In the genomic region with DNA sequence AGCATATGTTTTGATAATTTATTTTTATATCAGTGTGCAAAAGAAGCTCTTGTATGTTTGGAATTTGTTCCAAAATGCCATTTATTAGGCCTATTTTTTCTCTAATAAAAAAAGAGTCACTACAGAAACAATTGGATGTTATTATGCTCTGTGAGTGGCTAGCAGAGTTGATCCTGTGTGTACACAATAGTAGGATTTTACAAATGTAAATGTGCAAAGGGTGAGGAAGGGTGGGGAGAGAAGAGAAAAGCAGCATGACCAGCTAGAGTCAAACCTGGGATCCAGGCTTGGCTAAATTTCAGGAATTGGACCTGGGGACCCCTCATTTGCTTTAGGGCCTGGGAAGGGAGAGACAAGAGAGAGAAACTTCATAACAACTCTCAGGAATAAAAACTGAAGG, we compare ENCODE assay signal across 15 cellular contexts. TPM values are rescaled to one million over a fixed set of nuclear protein-coding genes. Genes with fewer than 3 reads are reported as not detected.
DNase-seq lines count a peak whose midpoint lies in the region; ATAC-seq and TF ChIP-seq lines count a peak whose summit lies in the region.
"Had no signal": no experiment of that assay in that cellular context is flagged by ENCODE, and none has a peak within 500 bp of the region (broad histone marks: within the 10 kb centered on the region; RNA-seq: fewer than 3 reads in every experiment).

No MANE protein-coding gene starts in this region.

- H3K27me3 Mint-ChIP-seq in WTC11 (ENCODE audit: low read depth), result no peaks in the 10 kb centered on the region
- H3K27me3 Mint-ChIP-seq in naive thymus-derived CD4-positive, alpha-beta T cell, result no peaks in the 10 kb centered on the region
- no peaks in the 10 kb centered on the region for H3K27me3 Mint-ChIP-seq in activated CD4-positive, alpha-beta memory T cell treated with anti-CD3 and anti-CD28 coated beads for 36 hours

- H3K36me3 ChIP-seq in cardiac muscle cell (no peaks in the 10 kb centered on the region), left ventricle myocardium inferior (no peaks in the 10 kb centered on the region)
- no peaks in the 10 kb centered on the region for H3K36me3 ChIP-seq in naive thymus-derived CD4-positive, alpha-beta T cell (ENCODE audit: control insufficient read depth in 2 of 3, insufficient read depth in 3 of 3, low read length in 3 of 3)

- H3K4me1 ChIP-seq in cardiac muscle cell (ENCODE audit: low read depth) (no peaks in the 10 kb centered on the region), left ventricle myocardium inferior (no peaks in the 10 kb centered on the region)
- H3K4me1 ChIP-seq in naive thymus-derived CD4-positive, alpha-beta T cell (ENCODE audit: control insufficient read depth in 2 of 2, insufficient read depth in 2 of 2, low read length in 2 of 2), result no peaks in the 10 kb centered on the region

- H3K27ac ChIP-seq in cardiac muscle cell (peak overlapping the region; percentile 61), left ventricle myocardium inferior (replicated peaks) (no peak overlapping the region)
- no peak overlapping the region for H3K27ac ChIP-seq in naive thymus-derived CD4-positive, alpha-beta T cell (ENCODE audit: low read depth, low read length)

- peaks cover 23% of the 10 kb centered on the region for H3K4me1 Mint-ChIP-seq in WTC11
- H3K4me1 Mint-ChIP-seq in naive thymus-derived CD4-positive, alpha-beta T cell, result peaks cover 0 to 4% (median 0%) of the 10 kb centered on the region in 7 donors
- H3K4me1 Mint-ChIP-seq in activated CD4-positive, alpha-beta memory T cell treated with anti-CD3 and anti-CD28 coated beads for 36 hours (ENCODE audit: low read depth), result no peaks in the 10 kb centered on the region

- no peak overlapping the region for H3K27ac Mint-ChIP-seq in WTC11
- H3K27ac Mint-ChIP-seq in naive thymus-derived CD4-positive, alpha-beta T cell, result peak overlapping the region in 5 of 9 donors; percentile 7 to 74 (median 39)
- H3K27ac Mint-ChIP-seq in activated CD4-positive, alpha-beta memory T cell treated with anti-CD3 and anti-CD28 coated beads for 36 hours, result no peak overlapping the region

- H3K9me3 ChIP-seq in cardiac muscle cell (ENCODE audit: low read depth) (no peaks in the 10 kb centered on the region), left ventricle myocardium inferior (replicated peaks) (no peaks in the 10 kb centered on the region)
- no peaks in the 10 kb centered on the region for H3K9me3 ChIP-seq in naive thymus-derived CD4-positive, alpha-beta T cell (ENCODE audit: control insufficient read depth in 2 of 3, low read length in 3 of 3)

- intact Hi-C loops in left ventricle myocardium inferior (cut with micrococcal nuclease), result no loop called here
- intact Hi-C loops in naive thymus-derived CD4-positive, alpha-beta T cell (cut with micrococcal nuclease), result no loop called here
- intact Hi-C loops in activated CD4-positive, alpha-beta memory T cell treated with anti-CD3 and anti-CD28 coated beads for 36 hours (cut with micrococcal nuclease), result no loop called here

- TF ChIP-seq CTCF in cardiac muscle cell (IDR thresholded peaks at IDR 0.05; ENCODE audit: low read depth, low read length) (no peak), left ventricle myocardium inferior (IDR thresholded peaks at IDR 0.05; ENCODE audit: borderline replicate concordance) (no peak), WTC11 (IDR thresholded peaks at IDR 0.05) (no peak)

- peak; percentile 30 for ATAC-seq in WTC11
- ATAC-seq in naive thymus-derived CD4-positive, alpha-beta T cell, result no peak
- ATAC-seq in HG02885 (IDR thresholded peaks at IDR 0.05; ENCODE audit: poor library complexity, unreplicated experiment), result no peak
- no peak for ATAC-seq in GM21447 (IDR thresholded peaks at IDR 0.05; ENCODE audit: unreplicated experiment)
- ATAC-seq: K562 had no signal

- POLR2A ChIA-PET in WTC11 (lab: Charles Lee), result no interaction called here
- POLR2A ChIA-PET in naive thymus-derived CD4-positive, alpha-beta T cell (lab: Charles Lee), result interaction anchor here (0.6 kb wide), 1 partner anchor 10 kb away, joined by 3 read pairs; no protein-coding TSS in a partner anchor
- POLR2A ChIA-PET in activated CD4-positive, alpha-beta memory T cell treated with anti-CD3 and anti-CD28 coated beads for 36 hours (lab: Charles Lee), result no interaction called here

- H3K4me3 ChIP-seq in cardiac muscle cell, result no peak overlapping the region
- H3K4me3 ChIP-seq in left ventricle myocardium inferior, result no peak overlapping the region
- no peak overlapping the region for H3K4me3 ChIP-seq in naive thymus-derived CD4-positive, alpha-beta T cell (ENCODE audit: low read length)
- H3K4me3 ChIP-seq: K562 had no signal

- DNase-seq in cardiac muscle cell (ENCODE audit: low read depth in 1 of 2, low spot score in 1 of 2), result no peak
- DNase-seq in left ventricle myocardium inferior, result no peak
- no peak for DNase-seq in WTC11 (ENCODE audit: low spot score)
- no peak for DNase-seq in naive thymus-derived CD4-positive, alpha-beta T cell
- no peak for DNase-seq in activated CD4-positive, alpha-beta memory T cell treated with anti-CD3 and anti-CD28 coated beads for 36 hours
- no peak for DNase-seq in GOT3 (lab: John Stamatoyannopoulos, UW)
- DNase-seq: C1 segment of cervical spinal cord, NCI-H1048, NCI-H146, NCI-H345, NCI-H774, RPMI8226 had no signal

- CTCF ChIA-PET in WTC11 (lab: Charles Lee), result no interaction called here
- CTCF ChIA-PET in naive thymus-derived CD4-positive, alpha-beta T cell (lab: Charles Lee), result no interaction called here
- CTCF ChIA-PET in activated CD4-positive, alpha-beta memory T cell treated with anti-CD3 and anti-CD28 coated beads for 36 hours (lab: Charles Lee), result no interaction called here

- H3K4me3 Mint-ChIP-seq in WTC11, result no peak overlapping the region
- H3K4me3 Mint-ChIP-seq in naive thymus-derived CD4-positive, alpha-beta T cell, result no peak overlapping the region
- no peak overlapping the region for H3K4me3 Mint-ChIP-seq in activated CD4-positive, alpha-beta memory T cell treated with anti-CD3 and anti-CD28 coated beads for 36 hours

- H3K9me3 Mint-ChIP-seq in WTC11, result no peaks in the 10 kb centered on the region
- no peaks in the 10 kb centered on the region for H3K9me3 Mint-ChIP-seq in naive thymus-derived CD4-positive, alpha-beta T cell
- H3K9me3 Mint-ChIP-seq in activated CD4-positive, alpha-beta memory T cell treated with anti-CD3 and anti-CD28 coated beads for 36 hours, result no peaks in the 10 kb centered on the region

- H3K27me3 ChIP-seq in cardiac muscle cell, result no peaks in the 10 kb centered on the region
- H3K27me3 ChIP-seq in left ventricle myocardium inferior (ENCODE audit: low read depth), result no peaks in the 10 kb centered on the region
- no peaks in the 10 kb centered on the region for H3K27me3 ChIP-seq in naive thymus-derived CD4-positive, alpha-beta T cell (ENCODE audit: control insufficient read depth in 2 of 2, insufficient read depth in 2 of 2, low read length in 2 of 2)

- H3K36me3 Mint-ChIP-seq in WTC11, result no peaks in the 10 kb centered on the region
- H3K36me3 Mint-ChIP-seq in naive thymus-derived CD4-positive, alpha-beta T cell, result peaks cover 0 to 3% (median 0%) of the 10 kb centered on the region in 5 donors
- no peaks in the 10 kb centered on the region for H3K36me3 Mint-ChIP-seq in activated CD4-positive, alpha-beta memory T cell treated with anti-CD3 and anti-CD28 coated beads for 36 hours

TF ChIP-seq in WTC11, 78 proteins besides CTCF, POLR2A, EP300 and RAD21 (continues in another document):
- no peak for TF ChIP-seq ZNF396 (CRISPR knock-in tag; IDR thresholded peaks at IDR 0.05; ENCODE audit: borderline replicate concordance)
- TF ChIP-seq CBFB (CRISPR knock-in tag; IDR thresholded peaks at IDR 0.05; ENCODE audit: low read depth), result no peak
- no peak for TF ChIP-seq FOXP4 (CRISPR knock-in tag; IDR thresholded peaks at IDR 0.05)

RNA-seq across cellular contexts. Expression of gene SEMA3A, which starts 32.5 kb away (rescaled TPM):
- 35.9 and 37.3 TPM in 2 replicates for total RNA-seq in cardiac muscle cell
- polyA plus RNA-seq in cardiac muscle cell, result 33.5 and 34.1 TPM in 2 replicates
- 1.9 TPM for total RNA-seq in left ventricle myocardium inferior
- 29.2 to 33.3 TPM (median 32.2 TPM) in 3 replicates for total RNA-seq in WTC11 (2021)
- 1 to 10 TPM in 4 of 5 experiments, under 1 TPM in 1; 0.29 to 3.0 (median 1.6) TPM for total RNA-seq in naive thymus-derived CD4-positive, alpha-beta T cell
- under 1 TPM; 0.37 to 0.67 TPM for polyA plus RNA-seq in naive thymus-derived CD4-positive, alpha-beta T cell
- under 1 TPM; 0.59 to 0.75 TPM for total RNA-seq in activated CD4-positive, alpha-beta memory T cell treated with anti-CD3 and anti-CD28 coated beads for 36 hours

Comparison
In these comparisons a context has a peak if more than half of its experiments do, and no peak if none do; other contexts are left out.
1. H3K27ac Mint-ChIP-seq: peak in naive thymus-derived CD4-positive, alpha-beta T cell (5 of 9); none in WTC11 (single experiment) and activated CD4-positive, alpha-beta memory T cell treated with anti-CD3 and anti-CD28 coated beads for 36 hours (single experiment).